Comparison of ENCODE assay signal across 17 cellular contexts in the genomic region with DNA sequence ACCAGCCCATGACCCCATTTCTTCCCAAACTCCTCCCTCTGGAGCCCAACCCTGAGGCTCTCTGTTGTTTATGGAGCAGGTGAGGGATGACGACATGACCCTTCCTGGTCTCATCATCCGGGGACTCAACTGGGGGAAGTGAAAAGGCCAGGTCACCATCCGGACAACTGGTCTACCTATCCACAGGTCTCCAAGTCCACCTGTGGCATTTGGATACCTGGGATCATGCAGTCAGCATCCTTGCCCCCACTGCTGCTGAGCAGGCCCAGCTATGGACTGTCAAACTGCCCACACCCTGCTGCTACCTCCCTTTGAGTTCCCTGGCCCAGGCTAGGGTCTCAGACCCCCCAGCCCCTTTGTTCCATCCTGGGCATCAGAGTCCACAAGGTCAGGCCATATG. TPM values are rescaled to one million over a fixed set of nuclear protein-coding genes. Genes with fewer than 3 reads are reported as not detected.
DNase-seq lines count a peak whose midpoint lies in the region; ATAC-seq, FAIRE-seq and TF ChIP-seq lines count a peak whose summit lies in the region.
"Had no signal": no experiment of that assay in that cellular context is flagged by ENCODE, and none has a peak within 500 bp of the region (broad histone marks: within the 10 kb centered on the region; RNA-seq: fewer than 3 reads in every experiment).

No MANE protein-coding gene starts in this region.

- POLR2A ChIA-PET in HepG2 (lab: Yijun Ruan, JAX): no interaction called here

- no CpG with 5 or more reads among the region's 3 CpGs for WGBS in HepG2 (ENCODE audit: low lambda C conversion rate)
- 56% methylated on average over 2 of the region's 3 CpGs for WGBS in right lobe of liver (ENCODE audit: insufficient coverage, low coverage, low lambda C conversion rate, missing lambda C conversion rate)
- WGBS in mesenchymal stem cell: 90% methylated on average over 3 of the region's 3 CpGs

- no peak for FAIRE-seq in HepG2 (lab: Jason Lieb, UNC)

- no peaks in the 10 kb centered on the region for H3K9me3 Mint-ChIP-seq in activated T-cell treated with anti-CD3 and anti-CD28 coated beads, Interleukin-2, amount 50 U/mL, for 24 hours
- H3K9me3 Mint-ChIP-seq: CD4-positive, alpha-beta T cell had no signal

- no peak overlapping the region for H4K8ac ChIP-seq in mesenchymal stem cell (ENCODE audit: low read length)

- peak overlapping the region; percentile 8 for H2BK15ac ChIP-seq in mesenchymal stem cell (ENCODE audit: low read depth, poor library complexity, severe bottlenecking)

- no peak overlapping the region for H3K27ac ChIP-seq in HepG2 (ENCODE audit: extremely low read length, insufficient read depth, low read length)
- H3K27ac ChIP-seq in right lobe of liver: no peak overlapping the region
- H3K27ac ChIP-seq in mesenchymal stem cell (ENCODE audit: low read length, poor library complexity, severe bottlenecking): no peak overlapping the region
- peak overlapping the region; percentile 97 for H3K27ac ChIP-seq in rectal smooth muscle tissue (ENCODE audit: low read depth, low read length)
- H3K27ac ChIP-seq: 22Rv1 had no signal

- H2BK12ac ChIP-seq in mesenchymal stem cell (ENCODE audit: low read length in 2 of 2): peak overlapping the region; percentile 89 to 99

- H4K20me1 ChIP-seq in HepG2 (ENCODE audit: insufficient read depth, low read length): no peaks in the 10 kb centered on the region; the same call in 1 of the 2 replicates

- peak overlapping the region; percentile 79 to 85 for H3K18ac ChIP-seq in mesenchymal stem cell (ENCODE audit: low read depth in 1 of 2, low read length in 2 of 2)

- TF ChIP-seq CTCF in HepG2 (CRISPR knock-in tag; IDR thresholded peaks at IDR 0.05): no peak
- TF ChIP-seq CTCF in right lobe of liver (IDR thresholded peaks at IDR 0.05): no peak

- H2AFZ ChIP-seq in HepG2 (ENCODE audit: low read length) (no peak overlapping the region), mesenchymal stem cell (ENCODE audit: low read depth, low read length) (no peak overlapping the region)

- H3K14ac ChIP-seq in mesenchymal stem cell (ENCODE audit: low read length in 2 of 2): peak overlapping the region in 1 of 2 experiments; percentile 49

- no peak overlapping the region for H3K27ac Mint-ChIP-seq in activated T-cell treated with anti-CD3 and anti-CD28 coated beads, Interleukin-2, amount 50 U/mL, for 24 hours
- H3K27ac Mint-ChIP-seq: B cell; CD4-positive, alpha-beta T cell had no signal

- H3K36me3 Mint-ChIP-seq in activated T-cell treated with anti-CD3 and anti-CD28 coated beads, Interleukin-2, amount 50 U/mL, for 24 hours (ENCODE audit: low read depth): no peaks in the 10 kb centered on the region

- ATAC-seq in HepG2: no peak
- ATAC-seq in right lobe of liver: no peak

- H3K4me3 Mint-ChIP-seq in activated T-cell treated with anti-CD3 and anti-CD28 coated beads, Interleukin-2, amount 50 U/mL, for 24 hours: no peak overlapping the region
- H3K4me3 Mint-ChIP-seq: B cell; CD4-positive, alpha-beta T cell had no signal

- H3K4ac ChIP-seq in mesenchymal stem cell (ENCODE audit: low read depth in 1 of 2, low read length in 2 of 2): peak overlapping the region; percentile 34 to 96

- H2AK5ac ChIP-seq in mesenchymal stem cell (ENCODE audit: low read length, severe bottlenecking): no peak overlapping the region

- H3K27me3 ChIP-seq in HepG2 (ENCODE audit: control insufficient read depth in 1 of 2, insufficient read depth in 2 of 2, low read length in 2 of 2) (peaks cover 3 to 54% of the 10 kb centered on the region in 2 experiments), right lobe of liver (no peaks in the 10 kb centered on the region), mesenchymal stem cell (ENCODE audit: control insufficient read depth in 1 of 2, insufficient read depth in 1 of 2, low read length in 2 of 2) (peaks cover 0 to 67% of the 10 kb centered on the region in 2 experiments), rectal smooth muscle tissue (ENCODE audit: control insufficient read depth, insufficient read depth, low read length) (no peaks in the 10 kb centered on the region)

- H3K27me3 Mint-ChIP-seq in activated T-cell treated with anti-CD3 and anti-CD28 coated beads, Interleukin-2, amount 50 U/mL, for 24 hours: peaks cover 29% of the 10 kb centered on the region

- H4K91ac ChIP-seq in mesenchymal stem cell (ENCODE audit: low read length): peak overlapping the region; percentile 40

- H2BK120ac ChIP-seq in mesenchymal stem cell (ENCODE audit: low read depth, low read length): peak overlapping the region; percentile 19

- TF ChIP-seq EP300 in HepG2 (IDR thresholded peaks at IDR 0.05; ENCODE audit: low read depth in 2 of 2, low read length in 2 of 2) (no peak), HepG2 (CRISPR knock-in tag; IDR thresholded peaks at IDR 0.05; ENCODE audit: borderline replicate concordance) (no peak)

- TF ChIP-seq POLR2A in HepG2 (IDR thresholded peaks at IDR 0.05; ENCODE audit: insufficient read depth in 1 of 2, low read depth in 2 of 2, low read length in 2 of 2) (no peak), right lobe of liver (IDR thresholded peaks at IDR 0.05) (no peak)

- H3K9ac ChIP-seq in HepG2 (ENCODE audit: insufficient read depth, low read depth, low read length) (no peak overlapping the region), mesenchymal stem cell (ENCODE audit: low read length) (no peak overlapping the region), rectal smooth muscle tissue (ENCODE audit: low read length) (no peak overlapping the region)

- H3K36me3 ChIP-seq in HepG2 (replicated peaks in 1 of 2; ENCODE audit: control insufficient read depth in 1 of 2, insufficient read depth in 2 of 2, low read length in 2 of 2) (no peaks in the 10 kb centered on the region), right lobe of liver (no peaks in the 10 kb centered on the region), mesenchymal stem cell (ENCODE audit: control insufficient read depth in 1 of 2, insufficient read depth in 2 of 2, low read depth in 1 of 2, low read length in 2 of 2) (no peaks in the 10 kb centered on the region), rectal smooth muscle tissue (ENCODE audit: control insufficient read depth, insufficient read depth, low read length) (no peaks in the 10 kb centered on the region)

- no peak overlapping the region for H3K4me3 ChIP-seq in HepG2 (replicated peaks in 1 of 3; ENCODE audit: insufficient read depth in 1 of 3, low read depth in 2 of 3, low read length in 3 of 3)
- H3K4me3 ChIP-seq in right lobe of liver: no peak overlapping the region
- no peak overlapping the region for H3K4me3 ChIP-seq in mesenchymal stem cell (ENCODE audit: insufficient read depth in 1 of 2, low read depth in 1 of 2, low read length in 2 of 2)
- H3K4me3 ChIP-seq in rectal smooth muscle tissue (ENCODE audit: low read length): no peak overlapping the region

- no peaks in the 10 kb centered on the region for H3K79me2 ChIP-seq in HepG2 (ENCODE audit: insufficient read depth, low read length)

- no peak for TF ChIP-seq RAD21 in HepG2 (CRISPR knock-in tag; IDR thresholded peaks at IDR 0.05)

- H3K4me1 Mint-ChIP-seq in activated T-cell treated with anti-CD3 and anti-CD28 coated beads, Interleukin-2, amount 50 U/mL, for 24 hours (ENCODE audit: low read depth): no peaks in the 10 kb centered on the region
- H3K4me1 Mint-ChIP-seq: B cell had no signal

- H3K9me3 ChIP-seq in HepG2 (ENCODE audit: low read length) (no peaks in the 10 kb centered on the region), right lobe of liver (no peaks in the 10 kb centered on the region), mesenchymal stem cell (ENCODE audit: control insufficient read depth, low read length) (no peaks in the 10 kb centered on the region)

- H3K4me1 ChIP-seq in HepG2 (ENCODE audit: insufficient read depth, low read length) (peaks cover 11% of the 10 kb centered on the region), right lobe of liver (peaks cover 0 to 15% (median 7%) of the 10 kb centered on the region in 4 donors), mesenchymal stem cell (ENCODE audit: control insufficient read depth, insufficient read depth, low read depth, low read length) (peaks cover 24% of the 10 kb centered on the region), rectal smooth muscle tissue (ENCODE audit: control insufficient read depth, insufficient read depth, low read length) (peaks cover 52% of the 10 kb centered on the region)

- no peak overlapping the region for H3K23ac ChIP-seq in mesenchymal stem cell (ENCODE audit: low read length in 2 of 2)

- intact Hi-C loops in HepG2 (cut with micrococcal nuclease; ENCODE audit: unreplicated experiment): no loop called here
- intact Hi-C loops in right lobe of liver (cut with DNase I): no loop called here

- DNase-seq in HepG2 (ENCODE audit: low spot score) (no peak), right lobe of liver (no peak), mesenchymal stem cell (no peak), NCI-H1092 (lab: John Stamatoyannopoulos, UW) (no peak), CD1c-positive myeloid dendritic cell (ENCODE audit: extremely low spot score) (no peak), NCI-H1436 treated with DMSO at 0.1 percent for 48 hours (lab: John Stamatoyannopoulos, UW) (no peak)
- DNase-seq in activated T-cell treated with anti-CD3 and anti-CD28 coated beads, Interleukin-2, amount 50 U/mL, for 24 hours: no peak
- DNase-seq: CD4-positive, alpha-beta T cell; H7; NCI-H1092 treated with DMSO at 0.1 percent for 48 hours; NCI-H1694; NCI-H2227 treated with DMSO at 0.1 percent for 48 hours; NCI-H524; Right ventricle myocardium superior had no signal

- no peak overlapping the region for H2BK5ac ChIP-seq in mesenchymal stem cell (ENCODE audit: low read depth, low read length, poor library complexity, severe bottlenecking)

- no peaks in the 10 kb centered on the region for H3K79me1 ChIP-seq in mesenchymal stem cell (replicated peaks; ENCODE audit: low read length, poor library complexity, severe bottlenecking)

- no TSS peak for BruUV-seq in HepG2 (replicated peaks; lab: Mats Ljungman, UMichigan)

- in situ Hi-C loops in HepG2 (cut with HindIII; ENCODE audit: extremely low pct_ligation_motif_present, low pct_unique_long_range_greater_than_20kb): no loop called here

- no peak overlapping the region for H3K4me2 ChIP-seq in HepG2 (ENCODE audit: low read depth, low read length)
- no peak overlapping the region for H3K4me2 ChIP-seq in mesenchymal stem cell (ENCODE audit: low read length, poor library complexity, severe bottlenecking)

- CTCF ChIA-PET in HepG2 (lab: Yijun Ruan, JAX; ENCODE audit: low intra/inter-chr PET ratio, low total read pairs): no interaction called here

RNA-seq across cellular contexts. Expression of gene LAPTM5, which starts 60.0 kb away (rescaled TPM):
- total RNA-seq in HepG2 (2016; rRNA removed; fragmentation: Illumina TruSeq; extraction: Trizol) (0.34 and 0.86 TPM in 2 replicates), right lobe of liver (10 to 100 TPM; 21.2 to 81.0 (median 29.8) TPM)
- 0.18 and 0.30 TPM in 2 replicates for total RNA-seq in HepG2 (2016; cell fraction: cytosol; rRNA removed; fragmentation: Illumina TruSeq; extraction: Trizol; ENCODE audit: low read depth)
- 0.18 and 0.45 TPM in 2 replicates for total RNA-seq in HepG2 (2016; cell fraction: insoluble cytoplasmic fraction; rRNA removed; fragmentation: Illumina TruSeq; extraction: Trizol)
- 0.48 and 0.56 TPM in 2 replicates for total RNA-seq in HepG2 (2016; cell fraction: membrane; rRNA removed; fragmentation: Illumina TruSeq; extraction: Trizol)
- total RNA-seq in HepG2 (2016; cell fraction: nucleus; rRNA removed; fragmentation: Illumina TruSeq; extraction: Trizol): 0.34 and 0.53 TPM in 2 replicates
- 0.41 and 0.76 TPM in 2 replicates for polyA plus RNA-seq in HepG2 (2011; rRNA removed)
- polyA plus RNA-seq in HepG2 (2011; cell fraction: cytosol; rRNA removed): 0.64 and 0.79 TPM in 2 replicates
- 0.59 and 0.61 TPM in 2 replicates for polyA plus RNA-seq in HepG2 (2011; cell fraction: nucleus; rRNA removed)
- polyA plus RNA-seq in HepG2 (2012): 0.19 and 0.38 TPM in 2 replicates
- 0.33 and 0.38 TPM in 2 replicates for polyA plus RNA-seq in HepG2 (2016; cell fraction: cytosol; fragmentation: Illumina TruSeq; extraction: Trizol; ENCODE audit: low read depth)
- polyA plus RNA-seq in HepG2 (2016; cell fraction: insoluble cytoplasmic fraction; fragmentation: Illumina TruSeq; extraction: Trizol; ENCODE audit: low read depth): 0.57 and 0.76 TPM in 2 replicates
- 0.54 and 0.79 TPM in 2 replicates for polyA plus RNA-seq in HepG2 (2016; cell fraction: membrane; fragmentation: Illumina TruSeq; extraction: Trizol; ENCODE audit: low read depth)
- polyA plus RNA-seq in HepG2 (2016; cell fraction: nucleus; fragmentation: Illumina TruSeq; extraction: Trizol; ENCODE audit: insufficient read depth, low read depth): 1.1 TPM in 2 replicates
- 2.1 and 4.6 TPM in 2 replicates for polyA minus RNA-seq in HepG2 (2011; rRNA and poly(A)+ RNA removed; ENCODE audit: low replicate concordance)
- polyA minus RNA-seq in HepG2 (2011; cell fraction: cytosol; rRNA and poly(A)+ RNA removed): 0.59 TPM in 1 of 2 replicates, not detected in the other
- not detected in 2 replicates for polyA minus RNA-seq in HepG2 (2011; cell fraction: nucleus; rRNA and poly(A)+ RNA removed)
- polyA plus RNA-seq in mesenchymal stem cell (2013, experiment 1 of 2): 0.97 TPM
- 0.95 TPM for polyA plus RNA-seq in mesenchymal stem cell (2013, experiment 2 of 2)

Comparison
In these comparisons a context has a peak if more than half of its experiments do, and no peak if none do; other contexts are left out.
1. RNA of gene LAPTM5, which starts 60.0 kb away (total RNA-seq): 21.2 to 81.0 TPM in right lobe of liver; 0.18 to 0.86 TPM in HepG2; every median in the first group is over 10 times any median in the second.